Comparison of ENCODE assay signal across 1 cellular context in genomic region chr10:35448687-35449662, GRCh38.
TF ChIP-seq lines count a peak whose summit lies in the region.

No MANE protein-coding gene starts in this region.

TF ChIP-seq in HepG2, 621 proteins besides CTCF, POLR2A, EP300 and RAD21 (continued from another document and continues in another):
- 0 out of 2 replicates have a peak, but pooled peaks have one; percentile 23 for TF ChIP-seq HOMEZ (CRISPR knock-in tag; IDR thresholded peaks at IDR 0.05; ENCODE audit: low read depth)
- TF ChIP-seq, protein P1, sequence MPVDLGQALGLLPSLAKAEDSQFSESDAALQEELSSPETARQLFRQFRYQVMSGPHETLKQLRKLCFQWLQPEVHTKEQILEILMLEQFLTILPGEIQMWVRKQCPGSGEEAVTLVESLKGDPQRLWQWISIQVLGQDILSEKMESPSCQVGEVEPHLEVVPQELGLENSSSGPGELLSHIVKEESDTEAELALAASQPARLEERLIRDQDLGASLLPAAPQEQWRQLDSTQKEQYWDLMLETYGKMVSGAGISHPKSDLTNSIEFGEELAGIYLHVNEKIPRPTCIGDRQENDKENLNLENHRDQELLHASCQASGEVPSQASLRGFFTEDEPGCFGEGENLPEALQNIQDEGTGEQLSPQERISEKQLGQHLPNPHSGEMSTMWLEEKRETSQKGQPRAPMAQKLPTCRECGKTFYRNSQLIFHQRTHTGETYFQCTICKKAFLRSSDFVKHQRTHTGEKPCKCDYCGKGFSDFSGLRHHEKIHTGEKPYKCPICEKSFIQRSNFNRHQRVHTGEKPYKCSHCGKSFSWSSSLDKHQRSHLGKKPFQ (CRISPR knock-in tag; IDR thresholded peaks at IDR 0.05; ENCODE audit: insufficient replicate concordance) = peak; percentile 78
- TF ChIP-seq ZNF644 (CRISPR knock-in tag; IDR thresholded peaks at IDR 0.05; ENCODE audit: low read depth) = peak; percentile 82
- no peak for TF ChIP-seq CCDC6 (CRISPR knock-in tag; IDR thresholded peaks at IDR 0.05)
- no peak for TF ChIP-seq ZNF205 (CRISPR knock-in tag; IDR thresholded peaks at IDR 0.05)
- no peak for TF ChIP-seq GTF3A (CRISPR knock-in tag; conservative IDR thresholded peaks at IDR 0.05)
- TF ChIP-seq SALL1 (CRISPR knock-in tag; IDR thresholded peaks at IDR 0.05) = peak; percentile 68
- no peak for TF ChIP-seq KDM4B (CRISPR knock-in tag; IDR thresholded peaks at IDR 0.05)
- no peak for TF ChIP-seq KLF12 (CRISPR knock-in tag; IDR thresholded peaks at IDR 0.05; ENCODE audit: borderline replicate concordance)
- TF ChIP-seq ZNF451 (CRISPR knock-in tag; IDR thresholded peaks at IDR 0.05) = no peak
- TF ChIP-seq MTF1 (CRISPR knock-in tag; IDR thresholded peaks at IDR 0.05) = no peak
- no peak for TF ChIP-seq ZNF597 (CRISPR knock-in tag; IDR thresholded peaks at IDR 0.05)
- TF ChIP-seq GMEB2 (CRISPR knock-in tag; IDR thresholded peaks at IDR 0.05; ENCODE audit: low read depth) = no peak
- TF ChIP-seq MTA3 (CRISPR knock-in tag; IDR thresholded peaks at IDR 0.05) = no peak
- TF ChIP-seq ZNF329 (CRISPR knock-in tag; IDR thresholded peaks at IDR 0.05; ENCODE audit: low read depth) = no peak
- TF ChIP-seq ZSCAN25 (CRISPR knock-in tag; IDR thresholded peaks at IDR 0.05) = peak; percentile 28; the same call in 1 of the 2 replicates
- no peak for TF ChIP-seq PHF5A (CRISPR knock-in tag; IDR thresholded peaks at IDR 0.05; ENCODE audit: low read depth, unreplicated experiment)
- TF ChIP-seq ZFP36L1 (CRISPR knock-in tag; IDR thresholded peaks at IDR 0.05) = no peak
- TF ChIP-seq, protein P2, sequence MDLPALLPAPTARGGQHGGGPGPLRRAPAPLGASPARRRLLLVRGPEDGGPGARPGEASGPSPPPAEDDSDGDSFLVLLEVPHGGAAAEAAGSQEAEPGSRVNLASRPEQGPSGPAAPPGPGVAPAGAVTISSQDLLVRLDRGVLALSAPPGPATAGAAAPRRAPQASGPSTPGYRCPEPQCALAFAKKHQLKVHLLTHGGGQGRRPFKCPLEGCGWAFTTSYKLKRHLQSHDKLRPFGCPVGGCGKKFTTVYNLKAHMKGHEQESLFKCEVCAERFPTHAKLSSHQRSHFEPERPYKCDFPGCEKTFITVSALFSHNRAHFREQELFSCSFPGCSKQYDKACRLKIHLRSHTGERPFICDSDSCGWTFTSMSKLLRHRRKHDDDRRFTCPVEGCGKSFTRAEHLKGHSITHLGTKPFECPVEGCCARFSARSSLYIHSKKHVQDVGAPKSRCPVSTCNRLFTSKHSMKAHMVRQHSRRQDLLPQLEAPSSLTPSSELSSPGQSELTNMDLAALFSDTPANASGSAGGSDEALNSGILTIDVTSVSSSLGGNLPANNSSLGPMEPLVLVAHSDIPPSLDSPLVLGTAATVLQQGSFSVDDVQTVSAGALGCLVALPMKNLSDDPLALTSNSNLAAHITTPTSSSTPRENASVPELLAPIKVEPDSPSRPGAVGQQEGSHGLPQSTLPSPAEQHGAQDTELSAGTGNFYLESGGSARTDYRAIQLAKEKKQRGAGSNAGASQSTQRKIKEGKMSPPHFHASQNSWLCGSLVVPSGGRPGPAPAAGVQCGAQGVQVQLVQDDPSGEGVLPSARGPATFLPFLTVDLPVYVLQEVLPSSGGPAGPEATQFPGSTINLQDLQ (CRISPR knock-in tag; IDR thresholded peaks at IDR 0.05) = no peak
- TF ChIP-seq, protein P3, sequence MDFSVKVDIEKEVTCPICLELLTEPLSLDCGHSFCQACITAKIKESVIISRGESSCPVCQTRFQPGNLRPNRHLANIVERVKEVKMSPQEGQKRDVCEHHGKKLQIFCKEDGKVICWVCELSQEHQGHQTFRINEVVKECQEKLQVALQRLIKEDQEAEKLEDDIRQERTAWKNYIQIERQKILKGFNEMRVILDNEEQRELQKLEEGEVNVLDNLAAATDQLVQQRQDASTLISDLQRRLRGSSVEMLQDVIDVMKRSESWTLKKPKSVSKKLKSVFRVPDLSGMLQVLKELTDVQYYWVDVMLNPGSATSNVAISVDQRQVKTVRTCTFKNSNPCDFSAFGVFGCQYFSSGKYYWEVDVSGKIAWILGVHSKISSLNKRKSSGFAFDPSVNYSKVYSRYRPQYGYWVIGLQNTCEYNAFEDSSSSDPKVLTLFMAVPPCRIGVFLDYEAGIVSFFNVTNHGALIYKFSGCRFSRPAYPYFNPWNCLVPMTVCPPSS (IDR thresholded peaks at IDR 0.05) = no peak
- TF ChIP-seq UBTF (CRISPR knock-in tag; IDR thresholded peaks at IDR 0.05) = no peak
- TF ChIP-seq AHDC1 (CRISPR knock-in tag; IDR thresholded peaks at IDR 0.05; ENCODE audit: borderline replicate concordance) = no peak
- TF ChIP-seq TP53 (CRISPR knock-in tag; conservative IDR thresholded peaks at IDR 0.05) = 0 out of 2 replicates have a peak, but pooled peaks have one; percentile 88
- TF ChIP-seq, protein P4, sequence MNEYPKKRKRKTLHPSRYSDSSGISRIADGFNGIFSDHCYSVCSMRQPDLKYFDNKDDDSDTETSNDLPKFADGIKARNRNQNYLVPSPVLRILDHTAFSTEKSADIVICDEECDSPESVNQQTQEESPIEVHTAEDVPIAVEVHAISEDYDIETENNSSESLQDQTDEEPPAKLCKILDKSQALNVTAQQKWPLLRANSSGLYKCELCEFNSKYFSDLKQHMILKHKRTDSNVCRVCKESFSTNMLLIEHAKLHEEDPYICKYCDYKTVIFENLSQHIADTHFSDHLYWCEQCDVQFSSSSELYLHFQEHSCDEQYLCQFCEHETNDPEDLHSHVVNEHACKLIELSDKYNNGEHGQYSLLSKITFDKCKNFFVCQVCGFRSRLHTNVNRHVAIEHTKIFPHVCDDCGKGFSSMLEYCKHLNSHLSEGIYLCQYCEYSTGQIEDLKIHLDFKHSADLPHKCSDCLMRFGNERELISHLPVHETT (CRISPR knock-in tag; conservative IDR thresholded peaks at IDR 0.05) = no peak
- no peak for TF ChIP-seq REPIN1 (CRISPR knock-in tag; IDR thresholded peaks at IDR 0.05; ENCODE audit: borderline replicate concordance, low read depth)
- TF ChIP-seq CHD4 (IDR thresholded peaks at IDR 0.05; ENCODE audit: borderline replicate concordance, low read length) = no peak
- TF ChIP-seq SOX13 (IDR thresholded peaks at IDR 0.05) = no peak
- peak in 1 of 2 experiments; percentile 67; a peak in 1 of 4 replicates for TF ChIP-seq SOX13 (CRISPR knock-in tag; conservative IDR thresholded peaks at IDR 0.05 in 1 of 2, IDR thresholded peaks at IDR 0.05 in 1 of 2)
- TF ChIP-seq CAMTA2 (CRISPR knock-in tag; IDR thresholded peaks at IDR 0.05; ENCODE audit: borderline replicate concordance) = no peak
- TF ChIP-seq ZMYM4 (CRISPR knock-in tag; IDR thresholded peaks at IDR 0.05) = peak; percentile 65; the same call in 1 of the 2 replicates
- TF ChIP-seq, protein P5, sequence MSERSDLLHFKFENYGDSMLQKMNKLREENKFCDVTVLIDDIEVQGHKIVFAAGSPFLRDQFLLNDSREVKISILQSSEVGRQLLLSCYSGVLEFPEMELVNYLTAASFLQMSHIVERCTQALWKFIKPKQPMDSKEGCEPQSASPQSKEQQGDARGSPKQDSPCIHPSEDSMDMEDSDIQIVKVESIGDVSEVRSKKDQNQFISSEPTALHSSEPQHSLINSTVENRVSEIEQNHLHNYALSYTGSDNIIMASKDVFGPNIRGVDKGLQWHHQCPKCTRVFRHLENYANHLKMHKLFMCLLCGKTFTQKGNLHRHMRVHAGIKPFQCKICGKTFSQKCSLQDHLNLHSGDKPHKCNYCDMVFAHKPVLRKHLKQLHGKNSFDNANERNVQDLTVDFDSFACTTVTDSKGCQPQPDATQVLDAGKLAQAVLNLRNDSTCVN (CRISPR knock-in tag; IDR thresholded peaks at IDR 0.05; ENCODE audit: borderline replicate concordance) = 0 out of 2 replicates have a peak, but pooled peaks have one; percentile 30
- peak; percentile 59 for TF ChIP-seq NCOR1 (IDR thresholded peaks at IDR 0.05; ENCODE audit: borderline replicate concordance, low read length)
- no peak for TF ChIP-seq ZNF274 (CRISPR knock-in tag; IDR thresholded peaks at IDR 0.05)
- no peak for TF ChIP-seq ZNF232 (CRISPR knock-in tag; IDR thresholded peaks at IDR 0.05; ENCODE audit: borderline replicate concordance)
